20 cellular contexts compared by ENCODE assay signal in genomic region chr10:112583236-112583919, GRCh38.
"Had no signal": no experiment of that assay in that cellular context is flagged by ENCODE, and none has a peak within 500 bp of the region (broad histone marks: within the 10 kb centered on the region; RNA-seq: fewer than 3 reads in every experiment).

No MANE protein-coding gene starts in this region.

- H3K27ac ChIP-seq: cardiac muscle cell, dorsolateral prefrontal cortex, hepatocyte, left lung, parathyroid adenoma, tibial artery had no signal

- DNase-seq: activated CD4-positive, alpha-beta memory T cell treated with anti-CD3 and anti-CD28 coated beads for 36 hours; activated CD4-positive, alpha-beta T cell treated with anti-CD3 and anti-CD28 coated beads for 36 hours; activated CD8-positive, alpha-beta memory T cell treated with anti-CD3 and anti-CD28 coated beads, Interleukin-2, amount 10 ng/mL, durations not matched to agents 7 days and 5 days; activated effector memory CD4-positive, alpha-beta T cell treated with Interleukin-2 at 50 U/mL for 16 hours; activated naive CD4-positive, alpha-beta T cell treated with anti-CD3 and anti-CD28 coated beads, Interleukin-2, amount 50 U/mL, for 16 hours; activated T-cell treated with anti-CD3 and anti-CD28 coated beads, Interleukin-2, amount 50 U/mL, for 4 hours; dorsolateral prefrontal cortex; islet precursor cell; left lung; naive B cell; retina; stimulated activated CD4-positive, alpha-beta T cell treated with anti-CD3 and anti-CD28 coated beads, Interleukin-4, amount 100 ng/mL, for 1 hour; stimulated activated naive B cell treated with anti-CD40 and anti-IgM and Interleukin-4, amounts not matched to agents 10 μg/mL and 1 μg/mL and 100 μg/mL, for 72 hours; tibial artery had no signal

- H3K4me2 ChIP-seq: hepatocyte had no signal

- H3K9me3 ChIP-seq: left lung, tibial artery had no signal

- H3K4me1 ChIP-seq: parathyroid adenoma had no signal

- H3K4me3 Mint-ChIP-seq: activated CD4-positive, alpha-beta memory T cell treated with anti-CD3 and anti-CD28 coated beads for 36 hours; activated CD4-positive, alpha-beta T cell treated with anti-CD3 and anti-CD28 coated beads for 36 hours; activated CD8-positive, alpha-beta memory T cell treated with anti-CD3 and anti-CD28 coated beads, Interleukin-2, amount 10 ng/mL, durations not matched to agents 7 days and 5 days; activated T-cell treated with anti-CD3 and anti-CD28 coated beads, Interleukin-2, amount 50 U/mL, for 4 hours; naive B cell; stimulated activated naive B cell treated with anti-CD40 and anti-IgM and Interleukin-4, amounts not matched to agents 10 μg/mL and 1 μg/mL and 100 μg/mL, for 72 hours had no signal

- H3K27me3 Mint-ChIP-seq: activated CD4-positive, alpha-beta memory T cell treated with anti-CD3 and anti-CD28 coated beads for 36 hours; activated CD4-positive, alpha-beta T cell treated with anti-CD3 and anti-CD28 coated beads for 36 hours; activated CD8-positive, alpha-beta memory T cell treated with anti-CD3 and anti-CD28 coated beads, Interleukin-2, amount 10 ng/mL, durations not matched to agents 7 days and 5 days; naive B cell; stimulated activated naive B cell treated with anti-CD40 and anti-IgM and Interleukin-4, amounts not matched to agents 10 μg/mL and 1 μg/mL and 100 μg/mL, for 72 hours had no signal

- FAIRE-seq: urothelium cell line had no signal

- H3K4me1 Mint-ChIP-seq: activated CD4-positive, alpha-beta T cell treated with anti-CD3 and anti-CD28 coated beads for 36 hours had no signal

- ATAC-seq: activated CD4-positive, alpha-beta T cell treated with anti-CD3 and anti-CD28 coated beads for 36 hours; activated CD8-positive, alpha-beta memory T cell treated with anti-CD3 and anti-CD28 coated beads, Interleukin-2, amount 10 ng/mL, durations not matched to agents 7 days and 5 days; activated T-cell treated with anti-CD3 and anti-CD28 coated beads, Interleukin-2, amount 50 U/mL, for 4 hours; esophagus mucosa; left lung; stimulated activated naive B cell treated with anti-CD40 and anti-IgM and Interleukin-4, amounts not matched to agents 10 μg/mL and 1 μg/mL and 100 μg/mL, for 72 hours had no signal

- H3K27me3 ChIP-seq: cardiac muscle cell, dorsolateral prefrontal cortex, hepatocyte, left lung, tibial artery had no signal

- H3K9me3 Mint-ChIP-seq: activated CD4-positive, alpha-beta memory T cell treated with anti-CD3 and anti-CD28 coated beads for 36 hours; activated T-cell treated with anti-CD3 and anti-CD28 coated beads, Interleukin-2, amount 50 U/mL, for 4 hours; stimulated activated naive B cell treated with anti-CD40 and anti-IgM and Interleukin-4, amounts not matched to agents 10 μg/mL and 1 μg/mL and 100 μg/mL, for 72 hours had no signal

- H3K27ac Mint-ChIP-seq: activated CD4-positive, alpha-beta memory T cell treated with anti-CD3 and anti-CD28 coated beads for 36 hours; activated CD4-positive, alpha-beta T cell treated with anti-CD3 and anti-CD28 coated beads for 36 hours; activated CD8-positive, alpha-beta memory T cell treated with anti-CD3 and anti-CD28 coated beads, Interleukin-2, amount 10 ng/mL, durations not matched to agents 7 days and 5 days; naive B cell; stimulated activated naive B cell treated with anti-CD40 and anti-IgM and Interleukin-4, amounts not matched to agents 10 μg/mL and 1 μg/mL and 100 μg/mL, for 72 hours had no signal

- H3K36me3 ChIP-seq: cardiac muscle cell, left lung, tibial artery, WERI-Rb-1 had no signal

- H3K4me3 ChIP-seq: cardiac muscle cell, dorsolateral prefrontal cortex, hepatocyte, left lung, tibial artery had no signal
